ENCODE assay signal across 9 cellular contexts in genomic region chr18:43422483-43422882, GRCh38.
DNase-seq lines count a peak whose midpoint lies in the region; ATAC-seq and TF ChIP-seq lines count a peak whose summit lies in the region.
"Had no signal": no experiment of that assay in that cellular context is flagged by ENCODE, and none has a peak within 500 bp of the region (broad histone marks: within the 10 kb centered on the region; RNA-seq: fewer than 3 reads in every experiment).

No MANE protein-coding gene starts in this region.

- peak; percentile 77 for TF ChIP-seq CTCF in VCaP (conservative IDR thresholded peaks at IDR 0.05)
- no peak for TF ChIP-seq CTCF in left lung (IDR thresholded peaks at IDR 0.05)
- TF ChIP-seq CTCF in HFFc6 (IDR thresholded peaks at IDR 0.05): no peak

- H3K4me3 ChIP-seq in left lung: no peak overlapping the region

- H3K4me3 Mint-ChIP-seq in effector memory CD8-positive, alpha-beta T cell: no peak overlapping the region
- H3K4me3 Mint-ChIP-seq in HFFc6: no peak overlapping the region

- H3K27ac ChIP-seq in VCaP (no peak overlapping the region), left lung (no peak overlapping the region)

- H3K4me1 ChIP-seq in left lung: no peaks in the 10 kb centered on the region

- H3K27ac Mint-ChIP-seq in effector memory CD8-positive, alpha-beta T cell: no peak overlapping the region
- no peak overlapping the region for H3K27ac Mint-ChIP-seq in HFFc6

- H3K27me3 Mint-ChIP-seq in effector memory CD8-positive, alpha-beta T cell: no peaks in the 10 kb centered on the region
- no peaks in the 10 kb centered on the region for H3K27me3 Mint-ChIP-seq in HFFc6 (ENCODE audit: insufficient read depth)

- DNase-seq in DMS53 treated with DMSO at 0.1 percent for 48 hours (lab: John Stamatoyannopoulos, UW; ENCODE audit: unreplicated experiment) (peak; percentile 63), NCI-H1105 (lab: John Stamatoyannopoulos, UW) (peak; percentile 63), left lung (no peak), HFFc6 (no peak)
- DNase-seq in NK-92 treated with Interleukin-12 subunit alpha and Interleukin-12 subunit beta, amount 100 ng/mL, for 24 hours (lab: John Stamatoyannopoulos, UW): no peak
- no peak for DNase-seq in effector memory CD8-positive, alpha-beta T cell
- DNase-seq: activated CD4-positive, alpha-beta T cell treated with anti-CD3 and anti-CD28 coated beads, Interleukin-2, amount 50 U/mL, for 48 hours had no signal

- intact Hi-C loops in left lung (cut with DNase I): no loop called here

- ATAC-seq in left lung (peak; percentile 37), GM18909 (IDR thresholded peaks at IDR 0.05; ENCODE audit: poor library complexity, unreplicated experiment) (no peak)
- ATAC-seq in effector memory CD8-positive, alpha-beta T cell (replicated peaks): no peak

- H3K9me3 ChIP-seq in left lung: no peaks in the 10 kb centered on the region

- no peaks in the 10 kb centered on the region for H3K4me1 Mint-ChIP-seq in effector memory CD8-positive, alpha-beta T cell (ENCODE audit: low read depth in 2 of 2)
- H3K4me1 Mint-ChIP-seq in HFFc6 (ENCODE audit: low read depth): no peaks in the 10 kb centered on the region

- no peaks in the 10 kb centered on the region for H3K27me3 ChIP-seq in left lung

- H3K9me3 Mint-ChIP-seq in effector memory CD8-positive, alpha-beta T cell: peaks cover 13 to 23% of the 10 kb centered on the region in 2 donors
- H3K9me3 Mint-ChIP-seq in HFFc6: peaks cover 49% of the 10 kb centered on the region

- no peaks in the 10 kb centered on the region for H3K36me3 ChIP-seq in left lung

- H3K36me3 Mint-ChIP-seq in effector memory CD8-positive, alpha-beta T cell (ENCODE audit: insufficient read depth): no peaks in the 10 kb centered on the region
- H3K36me3 Mint-ChIP-seq in HFFc6 (ENCODE audit: low read depth): no peaks in the 10 kb centered on the region

Comparison
In these comparisons a context has a peak if more than half of its experiments do, and no peak if none do; other contexts are left out.
1. DNase-seq: peak in DMS53 treated with DMSO at 0.1 percent for 48 hours (single experiment) and NCI-H1105 (single experiment); none in left lung (0 of 2), NK-92 treated with Interleukin-12 subunit alpha and Interleukin-12 subunit beta, amount 100 ng/mL, for 24 hours (single experiment), effector memory CD8-positive, alpha-beta T cell (0 of 3) and HFFc6 (single experiment).